Comparison of ENCODE assay signal across 2 cellular contexts in the genomic region with DNA sequence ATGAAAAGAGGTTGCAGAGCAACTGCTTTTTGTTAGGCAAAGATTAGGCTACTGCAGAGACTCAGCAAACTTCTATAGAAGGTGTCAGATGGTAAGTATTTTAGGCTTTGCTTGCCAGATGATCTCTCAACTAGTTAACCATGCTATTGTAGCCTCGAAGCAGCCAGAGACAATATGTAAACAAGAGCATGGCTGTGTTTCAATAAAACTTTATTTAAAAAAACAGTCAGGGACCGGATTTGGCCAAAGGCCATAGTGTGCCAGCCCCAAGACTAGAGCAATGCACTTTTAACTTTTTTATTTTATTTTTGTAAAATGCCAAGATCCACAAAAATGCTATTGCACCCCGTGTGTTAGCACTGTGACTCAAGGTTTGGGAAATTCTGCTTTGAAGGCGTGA.
TF ChIP-seq lines count a peak whose summit lies in the region.

No MANE protein-coding gene starts in this region.

TF ChIP-seq in HepG2, 621 proteins besides CTCF, POLR2A, EP300 and RAD21:
- TF ChIP-seq MBD4 (IDR thresholded peaks at IDR 0.05; ENCODE audit: borderline replicate concordance, low read length) (no peak), JDP2 (CRISPR knock-in tag; IDR thresholded peaks at IDR 0.05; ENCODE audit: borderline replicate concordance) (no peak), PHF21A (CRISPR knock-in tag; IDR thresholded peaks at IDR 0.05) (no peak)
- TF ChIP-seq, protein P1, sequence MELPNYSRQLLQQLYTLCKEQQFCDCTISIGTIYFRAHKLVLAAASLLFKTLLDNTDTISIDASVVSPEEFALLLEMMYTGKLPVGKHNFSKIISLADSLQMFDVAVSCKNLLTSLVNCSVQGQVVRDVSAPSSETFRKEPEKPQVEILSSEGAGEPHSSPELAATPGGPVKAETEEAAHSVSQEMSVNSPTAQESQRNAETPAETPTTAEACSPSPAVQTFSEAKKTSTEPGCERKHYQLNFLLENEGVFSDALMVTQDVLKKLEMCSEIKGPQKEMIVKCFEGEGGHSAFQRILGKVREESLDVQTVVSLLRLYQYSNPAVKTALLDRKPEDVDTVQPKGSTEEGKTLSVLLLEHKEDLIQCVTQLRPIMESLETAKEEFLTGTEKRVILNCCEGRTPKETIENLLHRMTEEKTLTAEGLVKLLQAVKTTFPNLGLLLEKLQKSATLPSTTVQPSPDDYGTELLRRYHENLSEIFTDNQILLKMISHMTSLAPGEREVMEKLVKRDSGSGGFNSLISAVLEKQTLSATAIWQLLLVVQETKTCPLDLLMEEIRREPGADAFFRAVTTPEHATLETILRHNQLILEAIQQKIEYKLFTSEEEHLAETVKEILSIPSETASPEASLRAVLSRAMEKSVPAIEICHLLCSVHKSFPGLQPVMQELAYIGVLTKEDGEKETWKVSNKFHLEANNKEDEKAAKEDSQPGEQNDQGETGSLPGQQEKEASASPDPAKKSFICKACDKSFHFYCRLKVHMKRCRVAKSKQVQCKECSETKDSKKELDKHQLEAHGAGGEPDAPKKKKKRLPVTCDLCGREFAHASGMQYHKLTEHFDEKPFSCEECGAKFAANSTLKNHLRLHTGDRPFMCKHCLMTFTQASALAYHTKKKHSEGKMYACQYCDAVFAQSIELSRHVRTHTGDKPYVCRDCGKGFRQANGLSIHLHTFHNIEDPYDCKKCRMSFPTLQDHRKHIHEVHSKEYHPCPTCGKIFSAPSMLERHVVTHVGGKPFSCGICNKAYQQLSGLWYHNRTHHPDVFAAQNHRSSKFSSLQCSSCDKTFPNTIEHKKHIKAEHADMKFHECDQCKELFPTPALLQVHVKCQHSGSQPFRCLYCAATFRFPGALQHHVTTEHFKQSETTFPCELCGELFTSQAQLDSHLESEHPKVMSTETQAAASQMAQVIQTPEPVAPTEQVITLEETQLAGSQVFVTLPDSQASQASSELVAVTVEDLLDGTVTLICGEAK (IDR thresholded peaks at IDR 0.05), result peak; percentile 61
- TF ChIP-seq, protein P1 (CRISPR knock-in tag; IDR thresholded peaks at IDR 0.05), result peak; percentile 93

TF ChIP-seq in GM12878, 131 proteins besides CTCF, POLR2A, EP300 and RAD21:
- TF ChIP-seq, protein P1 (IDR thresholded peaks at IDR 0.05; ENCODE audit: borderline replicate concordance), result peak; percentile 78
- no peak for TF ChIP-seq SIX5 (IDR thresholded peaks at IDR 0.05; ENCODE audit: low read depth, low read length, severe bottlenecking)
